ENCODE assay signal across 8 cellular contexts in genomic region chr11:90288207-90288821, GRCh38.
DNase-seq lines count a peak whose midpoint lies in the region; ATAC-seq, FAIRE-seq and TF ChIP-seq lines count a peak whose summit lies in the region.

No MANE protein-coding gene starts in this region.

- no peak overlapping the region for H3K4me2 ChIP-seq in A549
- H3K4me2 ChIP-seq in astrocyte (ENCODE audit: low read length): no peak overlapping the region

- H3K9me3 Mint-ChIP-seq in astrocyte (ENCODE audit: unreplicated experiment): peaks cover 2% of the 10 kb centered on the region

- FAIRE-seq in A549 (lab: Jason Lieb, UNC): peak; percentile 61
- FAIRE-seq in GM12892 (lab: Jason Lieb, UNC): no peak
- no peak for FAIRE-seq in astrocyte (lab: Jason Lieb, UNC)

- POLR2A ChIA-PET in A549 (lab: Yijun Ruan, JAX): no interaction called here

- CTCF ChIA-PET in A549 (lab: Yijun Ruan, JAX): interaction anchor here (0.6 to 1.0 kb wide), 4 partner anchors 9 to 1226 kb away, joined by 3 to 4 read pairs (median 3); no protein-coding TSS in a partner anchor

- H3K36me3 ChIP-seq in astrocyte (ENCODE audit: insufficient read depth, low read length): no peaks in the 10 kb centered on the region

- no peaks in the 10 kb centered on the region for H3K27me3 Mint-ChIP-seq in astrocyte (ENCODE audit: low read depth, unreplicated experiment)

- WGBS in A549 (ENCODE audit: missing lambda C conversion rate): 14% methylated on average over 3 of the region's 3 CpGs

- H3K4me1 Mint-ChIP-seq in astrocyte (ENCODE audit: low read depth, unreplicated experiment): no peaks in the 10 kb centered on the region

- TF ChIP-seq RAD21 in A549 (conservative IDR thresholded peaks at IDR 0.05 in 1 of 2, IDR thresholded peaks at IDR 0.05 in 1 of 2): peak; percentile 75 to 76

- peak; percentile 69 for TF ChIP-seq CTCF in A549 (IDR thresholded peaks at IDR 0.05)
- peak; percentile 52 for TF ChIP-seq CTCF in astrocyte (IDR thresholded peaks at IDR 0.05; ENCODE audit: insufficient read depth, low read depth, low read length)

- H3K4me1 ChIP-seq in A549: no peaks in the 10 kb centered on the region
- no peaks in the 10 kb centered on the region for H3K4me1 ChIP-seq in astrocyte (ENCODE audit: insufficient read depth, low read length)

- H3K4me3 Mint-ChIP-seq in astrocyte (ENCODE audit: unreplicated experiment): no peak overlapping the region

- H3K9me3 ChIP-seq in A549 (no peaks in the 10 kb centered on the region), astrocyte (ENCODE audit: insufficient read depth, low read depth, low read length) (no peaks in the 10 kb centered on the region)

- no peak for TF ChIP-seq EP300 in A549 (IDR thresholded peaks at IDR 0.05)

- H3K79me2 ChIP-seq in astrocyte (ENCODE audit: insufficient read depth, low read length): no peaks in the 10 kb centered on the region

- no peak overlapping the region for H3K27ac Mint-ChIP-seq in astrocyte (ENCODE audit: unreplicated experiment)

- H4K20me1 ChIP-seq in astrocyte (ENCODE audit: insufficient read depth, low read length): no peaks in the 10 kb centered on the region

- H3K4me3 ChIP-seq in A549 (no peak overlapping the region), astrocyte (ENCODE audit: insufficient read depth, low read depth, low read length) (no peak overlapping the region)

- no peaks in the 10 kb centered on the region for H3K27me3 ChIP-seq in astrocyte (ENCODE audit: insufficient read depth, low read length)

- H3K9ac ChIP-seq in astrocyte (ENCODE audit: low read length): no peak overlapping the region

- H2AFZ ChIP-seq in astrocyte (ENCODE audit: low read depth, low read length): no peak overlapping the region

- TF ChIP-seq POLR2A in A549 (IDR thresholded peaks at IDR 0.05; ENCODE audit: low read length): no peak
- TF ChIP-seq POLR2A in GM12892 (IDR thresholded peaks at IDR 0.05; ENCODE audit: low read depth, low read length): no peak

- DNase-seq in A549 (ENCODE audit: low read depth in 1 of 2, low spot score in 1 of 2) (peak; percentile 30 to 40), GM12892 (ENCODE audit: insufficient read length) (peak; percentile 8), NCI-H1092 treated with DMSO at 0.1 percent for 48 hours (lab: John Stamatoyannopoulos, UW) (peak; percentile 51), astrocyte (ENCODE audit: low read depth) (peak; percentile 8), lung microvascular endothelial cell (ENCODE audit: low read depth in 2 of 2) (peak; percentile 14 to 28), middle frontal gyrus (ENCODE audit: extremely low spot score, low spot score) (no peak), cerebellar cortex (ENCODE audit: low spot score) (no peak), posterior cingulate gyrus (no peak)

- H3K27ac ChIP-seq in A549: no peak overlapping the region
- no peak overlapping the region for H3K27ac ChIP-seq in astrocyte (ENCODE audit: low read depth, low read length)

- ATAC-seq in A549: peak in 1 of 2 experiments; percentile 74; a peak in 3 of 6 replicates

- no peaks in the 10 kb centered on the region for H3K36me3 Mint-ChIP-seq in astrocyte (ENCODE audit: low read depth, unreplicated experiment)

- intact Hi-C loops in posterior cingulate gyrus (cut with DNase I): no loop called here

TF ChIP-seq in A549, 52 proteins besides CTCF, POLR2A, EP300 and RAD21:
- no peak for TF ChIP-seq POLR2AphosphoS2 (conservative IDR thresholded peaks at IDR 0.05; ENCODE audit: low read length)
- peak; percentile 45; the same call in 2 of the 3 replicates for TF ChIP-seq SMC3 (IDR thresholded peaks at IDR 0.05)
- no peak for TF ChIP-seq E2F6 (IDR thresholded peaks at IDR 0.05; ENCODE audit: borderline replicate concordance, low read depth)
- peak; percentile 91 for TF ChIP-seq MAFK (IDR thresholded peaks at IDR 0.05; ENCODE audit: partially characterized antibody)

Comparison
In these comparisons a context has a peak if more than half of its experiments do, and no peak if none do; other contexts are left out.
1. DNase-seq: peak in A549 (2 of 2), GM12892 (single experiment), NCI-H1092 treated with DMSO at 0.1 percent for 48 hours (single experiment), astrocyte (single experiment) and lung microvascular endothelial cell (2 of 2); none in middle frontal gyrus (single experiment), cerebellar cortex (single experiment) and posterior cingulate gyrus (0 of 10).